18 cellular contexts compared by ENCODE assay signal in the genomic region with DNA sequence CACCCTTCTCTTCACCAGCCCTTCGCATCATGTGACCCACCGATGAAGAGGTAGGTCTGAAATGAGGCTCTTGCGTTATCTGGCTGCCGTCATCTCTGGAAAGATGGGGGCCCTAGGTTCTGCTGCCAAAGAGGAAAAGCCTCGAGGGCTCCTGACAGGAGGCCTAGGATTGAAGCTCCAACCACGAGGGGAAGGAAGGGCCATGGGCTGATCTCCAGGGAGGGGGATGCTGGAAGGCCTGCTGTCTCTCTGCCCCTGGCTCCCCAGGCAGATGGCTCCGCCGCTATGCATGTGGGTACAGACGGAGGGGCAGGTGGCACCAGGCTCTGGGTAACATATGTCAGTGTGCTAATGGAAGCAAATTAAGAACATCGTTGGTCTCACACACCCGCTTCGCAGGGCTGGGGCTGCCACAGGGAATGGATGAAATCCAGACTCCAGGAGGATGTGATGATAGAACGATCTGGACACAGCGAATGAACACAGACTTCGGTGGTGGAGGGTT. TPM values are rescaled to one million over a fixed set of nuclear protein-coding genes. Genes with fewer than 3 reads are reported as not detected.
DNase-seq lines count a peak whose midpoint lies in the region; ATAC-seq, FAIRE-seq and TF ChIP-seq lines count a peak whose summit lies in the region.
"Had no signal": no experiment of that assay in that cellular context is flagged by ENCODE, and none has a peak within 500 bp of the region (broad histone marks: within the 10 kb centered on the region; RNA-seq: fewer than 3 reads in every experiment).

No MANE protein-coding gene starts in this region.

- H2AFZ ChIP-seq in keratinocyte (ENCODE audit: control insufficient read depth, low read length) = peak overlapping the region; percentile 68
- H2AFZ ChIP-seq in HepG2 (ENCODE audit: low read length) = no peak overlapping the region

- H3K9me3 ChIP-seq in keratinocyte (ENCODE audit: control insufficient read depth, low read depth, low read length) (no peaks in the 10 kb centered on the region), HepG2 (ENCODE audit: low read length) (no peaks in the 10 kb centered on the region)
- H3K9me3 ChIP-seq: pancreas had no signal

- in situ Hi-C loops in HepG2 (cut with HindIII; ENCODE audit: extremely low pct_ligation_motif_present, low pct_unique_long_range_greater_than_20kb) = no loop called here

- TF ChIP-seq POLR2A in HepG2 (IDR thresholded peaks at IDR 0.05; ENCODE audit: insufficient read depth in 1 of 2, low read depth in 2 of 2, low read length in 2 of 2) = no peak

- TF ChIP-seq EP300 in HepG2 (IDR thresholded peaks at IDR 0.05; ENCODE audit: low read depth in 2 of 2, low read length in 2 of 2) (no peak), HepG2 (CRISPR knock-in tag; IDR thresholded peaks at IDR 0.05; ENCODE audit: borderline replicate concordance) (no peak)

- dilution Hi-C loops in keratinocyte (cut with MboI; ENCODE audit: extremely low pct_ligation_motif_present, low sequenced_read_pairs) = no loop called here

- FAIRE-seq in keratinocyte (lab: Jason Lieb, UNC) (no peak), HepG2 (lab: Jason Lieb, UNC) (no peak), urothelium cell line (lab: Jason Lieb, UNC) (no peak)
- FAIRE-seq: bronchial epithelial cell, pancreas had no signal

- H3K27me3 Mint-ChIP-seq in stimulated activated memory B cell treated with anti-CD40 and anti-IgM and Interleukin-4, amounts not matched to agents 10 μg/mL and 1 μg/mL and 100 μg/mL, for 72 hours = peaks cover 23% of the 10 kb centered on the region
- H3K27me3 Mint-ChIP-seq: effector memory CD8-positive, alpha-beta T cell; T-helper 17 cell had no signal

- no peaks in the 10 kb centered on the region for H3K4me1 Mint-ChIP-seq in stimulated activated memory B cell treated with anti-CD40 and anti-IgM and Interleukin-4, amounts not matched to agents 10 μg/mL and 1 μg/mL and 100 μg/mL, for 72 hours
- H3K4me1 Mint-ChIP-seq: activated naive CD4-positive, alpha-beta T cell treated with anti-CD3 and anti-CD28 coated beads, Interleukin-2, amount 10 ng/mL, durations not matched to agents 7 days and 5 days; CD14-positive monocyte had no signal

- H3K9ac ChIP-seq in keratinocyte (ENCODE audit: control insufficient read depth, extremely low read depth, insufficient read depth, low read length) = peak overlapping the region; percentile 49
- no peak overlapping the region for H3K9ac ChIP-seq in HepG2 (ENCODE audit: insufficient read depth, low read depth, low read length)

- no peak overlapping the region for H3K27ac Mint-ChIP-seq in stimulated activated memory B cell treated with anti-CD40 and anti-IgM and Interleukin-4, amounts not matched to agents 10 μg/mL and 1 μg/mL and 100 μg/mL, for 72 hours
- H3K27ac Mint-ChIP-seq: activated naive CD4-positive, alpha-beta T cell treated with anti-CD3 and anti-CD28 coated beads, Interleukin-2, amount 10 ng/mL, durations not matched to agents 7 days and 5 days; stimulated activated naive CD8-positive, alpha-beta T cell treated with anti-CD3 and anti-CD28 coated beads, Interleukin-15, Interleukin-2, amounts not matched to agents 100 ng/mL and 50 ng/mL, for 24 hours; T-helper 17 cell had no signal

- H3K4me1 ChIP-seq in keratinocyte (ENCODE audit: control insufficient read depth, extremely low read depth, insufficient read depth, low read length) (peaks cover 29% of the 10 kb centered on the region), HepG2 (ENCODE audit: insufficient read depth, low read length) (peaks cover 43% of the 10 kb centered on the region)

- POLR2A ChIA-PET in HepG2 (lab: Yijun Ruan, JAX) = no interaction called here

- no peaks in the 10 kb centered on the region for H3K36me3 Mint-ChIP-seq in stimulated activated memory B cell treated with anti-CD40 and anti-IgM and Interleukin-4, amounts not matched to agents 10 μg/mL and 1 μg/mL and 100 μg/mL, for 72 hours
- H3K36me3 Mint-ChIP-seq: CD14-positive monocyte had no signal

- TF ChIP-seq RAD21 in HepG2 (CRISPR knock-in tag; IDR thresholded peaks at IDR 0.05) = no peak

- no peaks in the 10 kb centered on the region for H3K27me3 ChIP-seq in keratinocyte (ENCODE audit: control insufficient read depth, extremely low read depth, insufficient read depth, low read length)
- no peaks in the 10 kb centered on the region for H3K27me3 ChIP-seq in HepG2 (ENCODE audit: control insufficient read depth in 1 of 2, insufficient read depth in 2 of 2, low read length in 2 of 2)
- H3K27me3 ChIP-seq: pancreas had no signal

- ATAC-seq in SK-N-SH treated with all-trans-retinoic acid at 6 μM for 48 hours (peak; percentile 5; the same call in 1 of the 3 replicates), HepG2 (no peak)
- ATAC-seq in stimulated activated memory B cell treated with anti-CD40 and anti-IgM and Interleukin-4, amounts not matched to agents 10 μg/mL and 1 μg/mL and 100 μg/mL, for 72 hours = peak; percentile 12
- ATAC-seq: effector memory CD8-positive, alpha-beta T cell; pancreas; T-helper 17 cell had no signal

- H3K27ac ChIP-seq in keratinocyte (ENCODE audit: control insufficient read depth, insufficient read depth, low read length) = peak overlapping the region; percentile 54
- H3K27ac ChIP-seq in HepG2 (ENCODE audit: extremely low read length, insufficient read depth, low read length) = no peak overlapping the region
- H3K27ac ChIP-seq: pancreas had no signal

- no peak overlapping the region for H3K4me3 ChIP-seq in keratinocyte (ENCODE audit: control insufficient read depth in 2 of 3, extremely low read depth in 1 of 3, insufficient read depth in 2 of 3, low read depth in 1 of 3, low read length in 3 of 3)
- no peak overlapping the region for H3K4me3 ChIP-seq in HepG2 (replicated peaks in 1 of 3; ENCODE audit: insufficient read depth in 1 of 3, low read depth in 2 of 3, low read length in 3 of 3)
- H3K4me3 ChIP-seq: pancreas had no signal

- 91% methylated on average over 13 of the region's 15 CpGs for WGBS in HepG2 (ENCODE audit: low lambda C conversion rate)

- CTCF ChIA-PET in HepG2 (lab: Yijun Ruan, JAX; ENCODE audit: low intra/inter-chr PET ratio, low total read pairs) = no interaction called here

- peaks cover 2% of the 10 kb centered on the region for H3K9me3 Mint-ChIP-seq in stimulated activated memory B cell treated with anti-CD40 and anti-IgM and Interleukin-4, amounts not matched to agents 10 μg/mL and 1 μg/mL and 100 μg/mL, for 72 hours
- H3K9me3 Mint-ChIP-seq: effector memory CD8-positive, alpha-beta T cell had no signal

- DNase-seq in NCI-H2171 (lab: John Stamatoyannopoulos, UW) (peak; percentile 84), keratinocyte (ENCODE audit: low read depth, low spot score) (no peak), HepG2 (ENCODE audit: low spot score) (no peak), urothelium cell line (ENCODE audit: low spot score) (no peak), globus pallidus (ENCODE audit: low spot score) (no peak)
- DNase-seq: activated CD4-positive, CD25-positive, alpha-beta regulatory T cell treated with anti-CD3 and anti-CD28 coated beads, Interleukin-2, amount 50 U/mL, for 72 hours; activated naive CD4-positive, alpha-beta T cell treated with anti-CD3 and anti-CD28 coated beads, Interleukin-2, amount 10 ng/mL, durations not matched to agents 7 days and 5 days; effector memory CD8-positive, alpha-beta T cell; foreskin fibroblast; H7; NCI-H1417; pancreas; T-helper 17 cell had no signal

- H3K36me3 ChIP-seq in keratinocyte (ENCODE audit: control insufficient read depth in 2 of 2, extremely low read depth in 1 of 2, insufficient read depth in 2 of 2, low read length in 2 of 2) (no peaks in the 10 kb centered on the region), HepG2 (replicated peaks in 1 of 2; ENCODE audit: control insufficient read depth in 1 of 2, insufficient read depth in 2 of 2, low read length in 2 of 2) (no peaks in the 10 kb centered on the region)
- H3K36me3 ChIP-seq: pancreas had no signal

- H4K20me1 ChIP-seq in keratinocyte (ENCODE audit: control insufficient read depth, extremely low read depth, insufficient read depth, low read length) (no peaks in the 10 kb centered on the region), HepG2 (ENCODE audit: insufficient read depth, low read length) (peaks cover 3% of the 10 kb centered on the region; the same call in 1 of the 2 replicates)

- intact Hi-C loops in HepG2 (cut with micrococcal nuclease; ENCODE audit: unreplicated experiment) = no loop called here

- no peaks in the 10 kb centered on the region for H3K9me1 ChIP-seq in keratinocyte (ENCODE audit: control insufficient read depth, extremely low read depth, insufficient read depth, low read length)

- BruUV-seq in HepG2 (replicated peaks; lab: Mats Ljungman, UMichigan) = no TSS peak

- no peak for TF ChIP-seq CTCF in keratinocyte (optimal IDR thresholded peaks at IDR 0.05 in 1 of 3, IDR thresholded peaks at IDR 0.05 in 1 of 3, conservative IDR thresholded peaks at IDR 0.05 in 1 of 3; ENCODE audit: extremely low read depth in 1 of 3, insufficient read depth in 2 of 3, low read length in 3 of 3)
- no peak for TF ChIP-seq CTCF in HepG2 (CRISPR knock-in tag; IDR thresholded peaks at IDR 0.05)

- H3K79me2 ChIP-seq in keratinocyte (ENCODE audit: control insufficient read depth, insufficient read depth, low read length) (peaks cover 60% of the 10 kb centered on the region), HepG2 (ENCODE audit: insufficient read depth, low read length) (no peaks in the 10 kb centered on the region)

- H3K4me3 Mint-ChIP-seq in stimulated activated memory B cell treated with anti-CD40 and anti-IgM and Interleukin-4, amounts not matched to agents 10 μg/mL and 1 μg/mL and 100 μg/mL, for 72 hours = no peak overlapping the region
- H3K4me3 Mint-ChIP-seq: activated naive CD4-positive, alpha-beta T cell treated with anti-CD3 and anti-CD28 coated beads, Interleukin-2, amount 10 ng/mL, durations not matched to agents 7 days and 5 days; CD14-positive monocyte; effector memory CD8-positive, alpha-beta T cell; stimulated activated naive CD8-positive, alpha-beta T cell treated with anti-CD3 and anti-CD28 coated beads, Interleukin-15, Interleukin-2, amounts not matched to agents 100 ng/mL and 50 ng/mL, for 24 hours; T-helper 17 cell had no signal

- H3K4me2 ChIP-seq in keratinocyte (ENCODE audit: control insufficient read depth, extremely low read depth, insufficient read depth, low read depth, low read length) (peak overlapping the region; percentile 43), HepG2 (ENCODE audit: low read depth, low read length) (no peak overlapping the region)

RNA-seq across cellular contexts. Expression of a gene that starts 44.9 kb away (rescaled TPM):
- polyA plus RNA-seq in keratinocyte (4.1 to 12.9 TPM (median 7.6 TPM) in 3 replicates), HepG2 (2011; rRNA removed) (2.0 and 2.5 TPM in 2 replicates)
- polyA plus RNA-seq in keratinocyte (2011; ENCODE audit: low read depth) = 3.3 TPM
- 6.7 and 7.2 TPM in 2 replicates for polyA plus RNA-seq in keratinocyte (2011; cell fraction: cytosol; rRNA removed)
- 20.4 and 21.5 TPM in 2 replicates for polyA plus RNA-seq in keratinocyte (2011; cell fraction: nucleus; rRNA removed)
- polyA plus RNA-seq in keratinocyte (2012; ENCODE audit: low replicate concordance) = 3.9 and 12.0 TPM in 2 replicates
- polyA minus RNA-seq in keratinocyte = 10.6 to 15.9 TPM (median 14.2 TPM) in 3 replicates
- 7.1 TPM for polyA minus RNA-seq in keratinocyte (2011; cell fraction: cytosol; rRNA and poly(A)+ RNA removed)
- polyA minus RNA-seq in keratinocyte (2011; cell fraction: nucleus; rRNA and poly(A)+ RNA removed) = 15.4 and 27.9 TPM in 2 replicates
- total RNA-seq in HepG2 (2016; rRNA removed; fragmentation: Illumina TruSeq; extraction: Trizol) = 2.5 and 3.1 TPM in 2 replicates
- total RNA-seq in HepG2 (2016; cell fraction: cytosol; rRNA removed; fragmentation: Illumina TruSeq; extraction: Trizol; ENCODE audit: low read depth) = 0.91 and 1.1 TPM in 2 replicates
- total RNA-seq in HepG2 (2016; cell fraction: insoluble cytoplasmic fraction; rRNA removed; fragmentation: Illumina TruSeq; extraction: Trizol) = 2.3 and 2.5 TPM in 2 replicates
- 1.3 and 1.6 TPM in 2 replicates for total RNA-seq in HepG2 (2016; cell fraction: membrane; rRNA removed; fragmentation: Illumina TruSeq; extraction: Trizol)
- 3.2 and 3.5 TPM in 2 replicates for total RNA-seq in HepG2 (2016; cell fraction: nucleus; rRNA removed; fragmentation: Illumina TruSeq; extraction: Trizol)
- polyA plus RNA-seq in HepG2 (2011; cell fraction: cytosol; rRNA removed) = 1.4 and 1.6 TPM in 2 replicates
- 5.5 and 8.2 TPM in 2 replicates for polyA plus RNA-seq in HepG2 (2011; cell fraction: nucleus; rRNA removed)
- polyA plus RNA-seq in HepG2 (2012) = 2.8 and 2.9 TPM in 2 replicates
- 0.11 and 0.15 TPM in 2 replicates for polyA plus RNA-seq in HepG2 (2016; cell fraction: cytosol; fragmentation: Illumina TruSeq; extraction: Trizol; ENCODE audit: low read depth)
- 1.6 and 2.1 TPM in 2 replicates for polyA plus RNA-seq in HepG2 (2016; cell fraction: insoluble cytoplasmic fraction; fragmentation: Illumina TruSeq; extraction: Trizol; ENCODE audit: low read depth)
- polyA plus RNA-seq in HepG2 (2016; cell fraction: membrane; fragmentation: Illumina TruSeq; extraction: Trizol; ENCODE audit: low read depth) = 0.37 and 0.58 TPM in 2 replicates
- 2.7 and 3.5 TPM in 2 replicates for polyA plus RNA-seq in HepG2 (2016; cell fraction: nucleus; fragmentation: Illumina TruSeq; extraction: Trizol; ENCODE audit: insufficient read depth, low read depth)
- polyA minus RNA-seq in HepG2 (2011; rRNA and poly(A)+ RNA removed; ENCODE audit: low replicate concordance) = 4.5 and 14.2 TPM in 2 replicates
- polyA minus RNA-seq in HepG2 (2011; cell fraction: cytosol; rRNA and poly(A)+ RNA removed) = 2.9 and 3.2 TPM in 2 replicates
- polyA minus RNA-seq in HepG2 (2011; cell fraction: nucleus; rRNA and poly(A)+ RNA removed) = 9.5 and 11.9 TPM in 2 replicates
- polyA plus RNA-seq: CD14-positive monocyte had no signal
